Comparison of ENCODE assay signal across 11 cellular contexts in the genomic region with DNA sequence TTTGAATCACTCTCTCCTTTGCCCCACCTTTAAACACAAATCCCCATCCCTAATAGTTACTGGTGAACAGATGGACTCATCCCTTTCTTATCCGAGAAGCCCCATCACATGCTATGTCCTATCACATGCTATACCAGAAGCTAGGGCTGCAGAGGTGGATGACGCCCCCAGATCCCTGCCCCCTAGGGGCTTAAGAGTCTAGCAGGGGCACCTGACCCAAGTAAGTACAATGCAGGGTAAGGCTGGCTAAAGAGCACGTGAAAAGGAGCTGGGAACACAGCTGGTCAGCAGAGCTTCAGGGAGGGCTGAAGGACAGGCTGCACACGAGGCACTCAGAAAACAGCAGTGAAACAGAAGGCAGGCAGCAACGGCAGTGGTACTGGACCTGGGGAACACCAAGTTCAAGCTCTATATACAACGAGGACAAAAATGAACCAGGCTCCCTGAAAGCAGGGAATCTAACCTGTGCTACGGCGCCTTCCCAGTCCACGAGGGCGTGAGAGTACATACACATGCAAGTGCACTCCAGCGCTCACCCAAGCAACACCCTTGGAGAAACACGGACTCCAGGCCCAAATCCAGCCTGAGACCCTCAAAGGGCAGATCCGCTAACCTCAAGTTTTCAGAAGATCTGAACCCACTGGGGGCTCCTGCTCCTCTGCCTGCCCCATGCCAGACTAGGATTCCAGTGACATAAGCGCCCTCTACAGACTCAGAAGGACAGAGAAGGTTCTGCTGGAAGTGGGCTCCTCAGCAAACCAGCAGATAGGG. TPM values are rescaled to one million over a fixed set of nuclear protein-coding genes. Genes with fewer than 3 reads are reported as not detected.
DNase-seq lines count a peak whose midpoint lies in the region; ATAC-seq and TF ChIP-seq lines count a peak whose summit lies in the region.
"Had no signal": no experiment of that assay in that cellular context is flagged by ENCODE, and none has a peak within 500 bp of the region (broad histone marks: within the 10 kb centered on the region; RNA-seq: fewer than 3 reads in every experiment).

No MANE protein-coding gene starts in this region.

- H3K36me3 Mint-ChIP-seq in CD4-positive, alpha-beta T cell (ENCODE audit: low read depth): peaks cover 41% of the 10 kb centered on the region
- H3K36me3 Mint-ChIP-seq in activated CD8-positive, alpha-beta T cell treated with anti-CD3 and anti-CD28 coated beads for 36 hours (ENCODE audit: low read depth): peaks cover 7% of the 10 kb centered on the region

- H3K4me3 Mint-ChIP-seq in CD4-positive, alpha-beta T cell: no peak overlapping the region
- no peak overlapping the region for H3K4me3 Mint-ChIP-seq in activated CD8-positive, alpha-beta T cell treated with anti-CD3 and anti-CD28 coated beads for 36 hours

- no peak for ATAC-seq in CD4-positive, alpha-beta T cell (ENCODE audit: poor library complexity)
- ATAC-seq in activated CD8-positive, alpha-beta T cell treated with anti-CD3 and anti-CD28 coated beads for 36 hours: no peak
- ATAC-seq in left lobe of liver (peak; percentile 30), GM18511 (IDR thresholded peaks at IDR 0.05; ENCODE audit: unreplicated experiment) (no peak)

- POLR2A ChIA-PET in CD4-positive, alpha-beta T cell (lab: Charles Lee): no interaction called here
- POLR2A ChIA-PET in HEK293 (lab: Yijun Ruan, JAX): no interaction called here
- POLR2A ChIA-PET in activated CD8-positive, alpha-beta T cell treated with anti-CD3 and anti-CD28 coated beads for 36 hours (lab: Charles Lee): interaction anchor here (0.9 kb wide), 1 partner anchor 148 kb away, joined by 3 read pairs; no protein-coding TSS in a partner anchor

- intact Hi-C loops in CD4-positive, alpha-beta T cell (cut with DNase I, micrococcal nuclease): no loop called here
- intact Hi-C loops in activated CD8-positive, alpha-beta T cell treated with anti-CD3 and anti-CD28 coated beads for 36 hours (cut with micrococcal nuclease): no loop called here

- no peak overlapping the region for H3K4me3 ChIP-seq in HEK293 (ENCODE audit: low read depth, low read length)
- H3K4me3 ChIP-seq: HAP-1 had no signal

- no peaks in the 10 kb centered on the region for H3K9me3 Mint-ChIP-seq in CD4-positive, alpha-beta T cell
- H3K9me3 Mint-ChIP-seq in activated CD8-positive, alpha-beta T cell treated with anti-CD3 and anti-CD28 coated beads for 36 hours: no peaks in the 10 kb centered on the region

- no peaks in the 10 kb centered on the region for H3K9me3 ChIP-seq in CD4-positive, alpha-beta T cell (ENCODE audit: control insufficient read depth, low read length)
- no peaks in the 10 kb centered on the region for H3K9me3 ChIP-seq in HEK293 (ENCODE audit: control insufficient read depth, insufficient read depth, low read depth, low read length)
- H3K9me3 ChIP-seq: HAP-1 had no signal

- no peak overlapping the region for H3K27ac ChIP-seq in CD4-positive, alpha-beta T cell (ENCODE audit: low read depth, low read length)
- no peak overlapping the region for H3K27ac ChIP-seq in HEK293 (ENCODE audit: extremely low read depth, low read depth, low read length)

- no peak for TF ChIP-seq CTCF in CD4-positive, alpha-beta T cell (IDR thresholded peaks at IDR 0.05)
- TF ChIP-seq CTCF in HEK293 (tag by site-specific recombination; IDR thresholded peaks at IDR 0.05): no peak; the same call in 1 of the 2 replicates
- TF ChIP-seq CTCF in activated CD8-positive, alpha-beta T cell treated with anti-CD3 and anti-CD28 coated beads for 36 hours (IDR thresholded peaks at IDR 0.05): no peak

- H3K4me1 ChIP-seq in HEK293 (ENCODE audit: control insufficient read depth, insufficient read depth, low read length): no peaks in the 10 kb centered on the region
- H3K4me1 ChIP-seq: HAP-1 had no signal

- H3K27me3 ChIP-seq in CD4-positive, alpha-beta T cell (ENCODE audit: control insufficient read depth, insufficient read depth, low read length): no peaks in the 10 kb centered on the region

- no peak for DNase-seq in CD4-positive, alpha-beta T cell
- DNase-seq in activated CD8-positive, alpha-beta T cell treated with anti-CD3 and anti-CD28 coated beads for 36 hours: no peak
- peak; percentile 43 for DNase-seq in left lobe of liver (ENCODE audit: low spot score)
- no peak for DNase-seq in EL
- DNase-seq in RKO (ENCODE audit: low spot score): no peak
- no peak for DNase-seq in NCI-H526 treated with DMSO at 0.1 percent for 48 hours (lab: John Stamatoyannopoulos, UW)
- DNase-seq: activated naive CD4-positive, alpha-beta T cell treated with anti-CD3 and anti-CD28 coated beads, Interleukin-2, amount 50 U/mL, for 16 hours; SIG-M5 had no signal

- peak overlapping the region; percentile 49 for H3K27ac Mint-ChIP-seq in CD4-positive, alpha-beta T cell
- H3K27ac Mint-ChIP-seq in activated CD8-positive, alpha-beta T cell treated with anti-CD3 and anti-CD28 coated beads for 36 hours: peak overlapping the region; percentile 73

- CTCF ChIA-PET in CD4-positive, alpha-beta T cell (lab: Charles Lee): no interaction called here
- CTCF ChIA-PET in HEK293 (lab: Yijun Ruan, JAX): interaction anchor here (0.5 to 0.7 kb wide), 7 partner anchors 8 to 814 kb away, joined by 3 read pairs; no protein-coding TSS in a partner anchor
- CTCF ChIA-PET in activated CD8-positive, alpha-beta T cell treated with anti-CD3 and anti-CD28 coated beads for 36 hours (lab: Charles Lee): interaction anchor here (0.7 to 1.0 kb wide), 2 partner anchors 17 to 231 kb away, joined by 3 read pairs; no protein-coding TSS in a partner anchor

- H3K4me1 Mint-ChIP-seq in CD4-positive, alpha-beta T cell (ENCODE audit: low read depth): peaks cover 52% of the 10 kb centered on the region
- peaks cover 32% of the 10 kb centered on the region for H3K4me1 Mint-ChIP-seq in activated CD8-positive, alpha-beta T cell treated with anti-CD3 and anti-CD28 coated beads for 36 hours (ENCODE audit: low read depth)

- peaks cover 0 to 41% of the 10 kb centered on the region in 2 experiments; a peak in 1 of 3 replicates for H3K36me3 ChIP-seq in HEK293 (ENCODE audit: control insufficient read depth in 2 of 2, insufficient read depth in 1 of 2, low read length in 2 of 2)

- H3K27me3 Mint-ChIP-seq in CD4-positive, alpha-beta T cell: no peaks in the 10 kb centered on the region
- no peaks in the 10 kb centered on the region for H3K27me3 Mint-ChIP-seq in activated CD8-positive, alpha-beta T cell treated with anti-CD3 and anti-CD28 coated beads for 36 hours

TF ChIP-seq in HEK293, 187 proteins besides CTCF, POLR2A, EP300 and RAD21:
- TF ChIP-seq ZNF654 (tag by site-specific recombination; IDR thresholded peaks at IDR 0.05; ENCODE audit: low read depth): peak; percentile 13; the same call in 1 of the 2 replicates
- TF ChIP-seq AEBP2 (tag by site-specific recombination; IDR thresholded peaks at IDR 0.05; ENCODE audit: borderline replicate concordance): no peak
- no peak for TF ChIP-seq ZNF768 (tag by site-specific recombination; IDR thresholded peaks at IDR 0.05)
- TF ChIP-seq ZNF629 (tag by site-specific recombination; IDR thresholded peaks at IDR 0.05): no peak
- no peak for TF ChIP-seq ZFP41 (tag by site-specific recombination; IDR thresholded peaks at IDR 0.05; ENCODE audit: borderline replicate concordance)
- TF ChIP-seq ZFHX2 (tag by site-specific recombination; conservative IDR thresholded peaks at IDR 0.05): 0 out of 2 replicates have a peak, but pooled peaks have one; percentile 8
- TF ChIP-seq, protein P1, sequence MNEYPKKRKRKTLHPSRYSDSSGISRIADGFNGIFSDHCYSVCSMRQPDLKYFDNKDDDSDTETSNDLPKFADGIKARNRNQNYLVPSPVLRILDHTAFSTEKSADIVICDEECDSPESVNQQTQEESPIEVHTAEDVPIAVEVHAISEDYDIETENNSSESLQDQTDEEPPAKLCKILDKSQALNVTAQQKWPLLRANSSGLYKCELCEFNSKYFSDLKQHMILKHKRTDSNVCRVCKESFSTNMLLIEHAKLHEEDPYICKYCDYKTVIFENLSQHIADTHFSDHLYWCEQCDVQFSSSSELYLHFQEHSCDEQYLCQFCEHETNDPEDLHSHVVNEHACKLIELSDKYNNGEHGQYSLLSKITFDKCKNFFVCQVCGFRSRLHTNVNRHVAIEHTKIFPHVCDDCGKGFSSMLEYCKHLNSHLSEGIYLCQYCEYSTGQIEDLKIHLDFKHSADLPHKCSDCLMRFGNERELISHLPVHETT (tag by site-specific recombination; IDR thresholded peaks at IDR 0.05): no peak

RNA-seq across cellular contexts. Expression of gene PSMB7, which starts 57.5 kb away (rescaled TPM):
- total RNA-seq in CD4-positive, alpha-beta T cell: 10 to 100 TPM; 69.3 to 71.7 TPM
- total RNA-seq in activated CD8-positive, alpha-beta T cell treated with anti-CD3 and anti-CD28 coated beads for 36 hours: 100 to 1,000 TPM; 155 to 170 TPM
- 86.0 TPM for total RNA-seq in left lobe of liver
